17 cellular contexts compared by ENCODE assay signal in the genomic region with DNA sequence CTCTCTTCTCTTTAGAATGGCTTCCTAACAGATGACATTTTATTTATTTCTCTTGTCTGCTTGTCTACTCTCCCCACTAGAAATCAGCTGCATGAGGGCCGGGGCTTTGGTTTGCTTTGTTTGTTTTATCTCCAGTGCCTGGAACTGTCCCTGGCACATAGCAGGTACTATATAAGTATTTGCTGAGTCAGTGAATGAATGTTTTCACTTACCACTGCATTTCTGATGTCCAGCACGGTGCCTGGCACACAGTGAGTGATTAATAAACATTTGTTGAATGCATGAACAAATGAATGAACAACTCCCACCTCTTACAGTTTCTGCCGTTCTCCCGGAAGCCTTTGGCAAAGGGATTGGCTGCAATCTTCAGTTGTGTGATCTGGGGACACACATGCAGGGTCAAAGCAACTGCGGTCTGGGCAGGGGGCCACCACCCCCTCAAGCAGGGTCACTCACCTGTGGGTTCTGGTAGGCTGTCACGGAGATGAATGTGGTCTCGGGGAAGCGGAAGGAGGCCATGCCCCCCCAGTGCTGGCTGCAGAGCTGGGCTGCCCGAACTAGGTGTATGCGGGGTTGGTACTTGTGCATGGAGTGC. TPM values are rescaled to one million over a fixed set of nuclear protein-coding genes. Genes with fewer than 3 reads are reported as not detected.
DNase-seq lines count a peak whose midpoint lies in the region; ATAC-seq and TF ChIP-seq lines count a peak whose summit lies in the region.
"Had no signal": no experiment of that assay in that cellular context is flagged by ENCODE, and none has a peak within 500 bp of the region (broad histone marks: within the 10 kb centered on the region; RNA-seq: fewer than 3 reads in every experiment).

No MANE protein-coding gene starts in this region.

- H3K27me3 Mint-ChIP-seq in T-helper 2 cell treated with Interferon-gamma antibody and Interleukin-4, amounts not matched to agents 5 μg/mL and 100 μg/mL, for 36 hours (ENCODE audit: low read depth) = no peaks in the 10 kb centered on the region
- no peaks in the 10 kb centered on the region for H3K27me3 Mint-ChIP-seq in mesothelial cell of epicardium (ENCODE audit: low read depth)
- H3K27me3 Mint-ChIP-seq: stimulated activated naive B cell treated with anti-CD40 and anti-IgM and Interleukin-4, amounts not matched to agents 10 μg/mL and 1 μg/mL and 100 μg/mL, for 72 hours had no signal

- H3K4me1 Mint-ChIP-seq in T-helper 2 cell treated with Interferon-gamma antibody and Interleukin-4, amounts not matched to agents 5 μg/mL and 100 μg/mL, for 36 hours (ENCODE audit: low read depth) = peaks cover 27% of the 10 kb centered on the region
- peaks cover 19% of the 10 kb centered on the region for H3K4me1 Mint-ChIP-seq in mesothelial cell of epicardium

- H3K27me3 ChIP-seq in RWPE2 (ENCODE audit: insufficient read depth, poor library complexity, severe bottlenecking) = no peaks in the 10 kb centered on the region
- H3K27me3 ChIP-seq: breast epithelium, SJSA1, uterus had no signal

- H3K27ac ChIP-seq in RWPE2 (ENCODE audit: poor library complexity, severe bottlenecking) = peak overlapping the region; percentile 87
- H3K27ac ChIP-seq: breast epithelium, SJSA1, uterus had no signal

- no peaks in the 10 kb centered on the region for H3K9me3 ChIP-seq in RWPE2 (ENCODE audit: severe bottlenecking)
- H3K9me3 ChIP-seq: breast epithelium, lower lobe of right lung, SJSA1, uterus had no signal

- H3K4me3 Mint-ChIP-seq in T-helper 2 cell treated with Interferon-gamma antibody and Interleukin-4, amounts not matched to agents 5 μg/mL and 100 μg/mL, for 36 hours = no peak overlapping the region
- H3K4me3 Mint-ChIP-seq in mesothelial cell of epicardium = no peak overlapping the region
- H3K4me3 Mint-ChIP-seq: stimulated activated naive B cell treated with anti-CD40 and anti-IgM and Interleukin-4, amounts not matched to agents 10 μg/mL and 1 μg/mL and 100 μg/mL, for 72 hours had no signal

- DNase-seq in T-helper 2 cell treated with Interferon-gamma antibody and Interleukin-4, amounts not matched to agents 5 μg/mL and 100 μg/mL, for 36 hours (ENCODE audit: low spot score) = no peak
- DNase-seq in T-helper 2 cell (no peak), RWPE2 (ENCODE audit: low spot score) (no peak), mesothelial cell of epicardium (ENCODE audit: low spot score in 2 of 2, unreplicated experiment in 2 of 2) (no peak), GM20000 (ENCODE audit: low spot score) (no peak), NCI-H1694 treated with DMSO at 0.1 percent for 48 hours (lab: John Stamatoyannopoulos, UW) (no peak)
- DNase-seq: activated CD8-positive, alpha-beta memory T cell treated with anti-CD3 and anti-CD28 coated beads for 24 hours; activated naive CD4-positive, alpha-beta T cell treated with Interleukin-2 at 50 U/mL for 16 hours; foreskin fibroblast; lower lobe of right lung; NCI-H1436 treated with DMSO at 0.1 percent for 48 hours; NCI-H345; stimulated activated naive B cell treated with anti-CD40 and anti-IgM and Interleukin-4, amounts not matched to agents 10 μg/mL and 1 μg/mL and 100 μg/mL, for 72 hours; uterus had no signal

- H3K36me3 ChIP-seq in RWPE2 (ENCODE audit: low read depth) = peaks cover 27% of the 10 kb centered on the region
- H3K36me3 ChIP-seq: uterus had no signal

- H3K36me3 Mint-ChIP-seq in T-helper 2 cell treated with Interferon-gamma antibody and Interleukin-4, amounts not matched to agents 5 μg/mL and 100 μg/mL, for 36 hours (ENCODE audit: low read depth) = peaks cover 21% of the 10 kb centered on the region
- H3K36me3 Mint-ChIP-seq in mesothelial cell of epicardium = peaks cover 9% of the 10 kb centered on the region

- peaks cover 13% of the 10 kb centered on the region for H3K4me1 ChIP-seq in RWPE2 (ENCODE audit: insufficient read depth, poor library complexity, severe bottlenecking)

- peak overlapping the region; percentile 50 for H3K27ac Mint-ChIP-seq in T-helper 2 cell treated with Interferon-gamma antibody and Interleukin-4, amounts not matched to agents 5 μg/mL and 100 μg/mL, for 36 hours
- H3K27ac Mint-ChIP-seq in mesothelial cell of epicardium = peak overlapping the region; percentile 60

- no peak for ATAC-seq in RWPE2 (ENCODE audit: low read depth)
- ATAC-seq: lower lobe of right lung; stimulated activated naive B cell treated with anti-CD40 and anti-IgM and Interleukin-4, amounts not matched to agents 10 μg/mL and 1 μg/mL and 100 μg/mL, for 72 hours had no signal

- H3K4me3 ChIP-seq in RWPE2 (ENCODE audit: severe bottlenecking) = no peak overlapping the region
- H3K4me3 ChIP-seq: breast epithelium, lower lobe of right lung, SJSA1, uterus had no signal

- no peaks in the 10 kb centered on the region for H3K9me3 Mint-ChIP-seq in T-helper 2 cell treated with Interferon-gamma antibody and Interleukin-4, amounts not matched to agents 5 μg/mL and 100 μg/mL, for 36 hours
- no peaks in the 10 kb centered on the region for H3K9me3 Mint-ChIP-seq in mesothelial cell of epicardium

- no peak for TF ChIP-seq CTCF in RWPE2 (IDR thresholded peaks at IDR 0.05; ENCODE audit: poor library complexity, severe bottlenecking)
- no peak for TF ChIP-seq CTCF in mesothelial cell of epicardium (IDR thresholded peaks at IDR 0.05; ENCODE audit: unreplicated experiment)
- no peak for TF ChIP-seq CTCF in GM20000 (IDR thresholded peaks at IDR 0.05; ENCODE audit: extremely low read depth, missing control alignments)

RNA-seq across cellular contexts. Expression of a gene that starts 3.4 kb away (rescaled TPM):
- 2.3 to 2.7 TPM (median 2.4 TPM) in 3 replicates for total RNA-seq in mesothelial cell of epicardium
- total RNA-seq: A172, SJSA1 had no signal

RNA-seq across cellular contexts. Expression of a gene that starts 7.7 kb away (rescaled TPM):
- total RNA-seq in mesothelial cell of epicardium = 34.5 to 45.0 TPM (median 36.9 TPM) in 3 replicates

RNA-seq across cellular contexts. Expression of a gene that starts 12.5 kb away (rescaled TPM):
- total RNA-seq in mesothelial cell of epicardium = 102 to 107 TPM (median 105 TPM) in 3 replicates

RNA-seq across cellular contexts. Expression of a gene that starts 22.8 kb away (rescaled TPM):
- 613 to 624 TPM (median 618 TPM) in 3 replicates for total RNA-seq in mesothelial cell of epicardium

RNA-seq across cellular contexts. Expression of a gene that starts 25.0 kb away (rescaled TPM):
- total RNA-seq in mesothelial cell of epicardium = 10.7 to 11.1 TPM (median 10.8 TPM) in 3 replicates
